In the genomic region with DNA sequence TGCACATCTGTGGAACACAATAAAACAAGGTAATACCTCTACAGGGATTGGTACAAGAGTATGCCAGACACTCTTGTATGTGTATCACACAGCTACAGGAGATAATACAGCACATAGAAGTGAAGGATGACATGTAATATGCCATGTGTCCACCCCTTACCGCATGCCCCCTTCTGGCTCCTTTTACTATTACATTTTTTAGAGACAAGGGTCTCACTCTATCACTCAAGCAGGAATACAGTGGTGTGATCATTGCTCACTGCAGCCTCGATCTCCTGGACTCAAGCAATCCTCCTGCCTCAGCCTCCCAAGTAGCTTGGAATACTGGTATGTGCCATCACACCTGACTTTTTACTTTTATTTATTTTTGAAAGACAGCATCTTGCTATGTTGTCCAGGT, we compare ENCODE assay signal across 6 cellular contexts. TPM values are rescaled to one million over a fixed set of nuclear protein-coding genes. Genes with fewer than 3 reads are reported as not detected.
DNase-seq lines count a peak whose midpoint lies in the region; ATAC-seq and TF ChIP-seq lines count a peak whose summit lies in the region.

No MANE protein-coding gene starts in this region.

- no peaks in the 10 kb centered on the region for H3K9me3 ChIP-seq in heart left ventricle

- intact Hi-C loops in heart left ventricle (cut with DNase I), result loop anchor here in 5 of 10 donors (2.0 to 10.0 kb wide), 4 partner anchors 14 to 105 kb away; partner anchors contain the start of genes MICB (in 2 of the 5) and LTB (in 1 of the 5)

- peaks cover 0 to 13% (median 0%) of the 10 kb centered on the region in 12 donors for H3K4me1 ChIP-seq in heart left ventricle

- peak in 11 of 12 donors; percentile 15 to 50 (median 45) for TF ChIP-seq CTCF in heart left ventricle (IDR thresholded peaks at IDR 0.05)

- peak; percentile 82 for ATAC-seq in SK-N-SH treated with all-trans-retinoic acid at 6 μM for 48 hours
- ATAC-seq in heart left ventricle, result peak in 3 of 4 donors; percentile 53 to 63 (median 57)
- no peak for ATAC-seq in GM21423 (IDR thresholded peaks at IDR 0.05; ENCODE audit: unreplicated experiment)
- no peak for ATAC-seq in HG02852 (IDR thresholded peaks at IDR 0.05; ENCODE audit: unreplicated experiment)

- peak; percentile 67 for DNase-seq in activated CD8-positive, alpha-beta memory T cell treated with anti-CD3 and anti-CD28 coated beads for 24 hours
- no peak for DNase-seq in activated CD8-positive, alpha-beta memory T cell treated with anti-CD3 and anti-CD28 coated beads, Interleukin-2, amount 50 U/mL, for 48 hours
- no peak for DNase-seq in heart left ventricle

- WGBS in heart left ventricle, 4 donors, result 20 to 33% (median 26%) methylated on average over 2 of the region's 2 CpGs

- H3K36me3 ChIP-seq in heart left ventricle, result no peaks in the 10 kb centered on the region

- no peak for TF ChIP-seq POLR2A in heart left ventricle (IDR thresholded peaks at IDR 0.05)

- H3K27ac ChIP-seq in heart left ventricle, result no peak overlapping the region

- H3K27me3 ChIP-seq in heart left ventricle, result no peaks in the 10 kb centered on the region

- H3K4me3 ChIP-seq in heart left ventricle, result no peak overlapping the region

TF ChIP-seq in SK-N-SH treated with all-trans-retinoic acid at 6 μM for 48 hours, 23 proteins besides CTCF, POLR2A, EP300 and RAD21:
- no peak for TF ChIP-seq ZNF565 (CRISPR knock-in tag; conservative IDR thresholded peaks at IDR 0.05; ENCODE audit: low read depth)
- no peak for TF ChIP-seq ZNF8 (CRISPR knock-in tag; IDR thresholded peaks at IDR 0.05)
- no peak for TF ChIP-seq POU6F1 (CRISPR knock-in tag; IDR thresholded peaks at IDR 0.05; ENCODE audit: borderline replicate concordance, low read depth)
- no peak for TF ChIP-seq TCF4 (CRISPR knock-in tag; IDR thresholded peaks at IDR 0.05; ENCODE audit: borderline replicate concordance)
- TF ChIP-seq ZFP3 (CRISPR knock-in tag; IDR thresholded peaks at IDR 0.05), result no peak
- no peak for TF ChIP-seq BACH2 (CRISPR knock-in tag; IDR thresholded peaks at IDR 0.05; ENCODE audit: borderline replicate concordance)
- TF ChIP-seq ZNF70 (CRISPR knock-in tag; IDR thresholded peaks at IDR 0.05), result no peak
- TF ChIP-seq, protein P1, sequence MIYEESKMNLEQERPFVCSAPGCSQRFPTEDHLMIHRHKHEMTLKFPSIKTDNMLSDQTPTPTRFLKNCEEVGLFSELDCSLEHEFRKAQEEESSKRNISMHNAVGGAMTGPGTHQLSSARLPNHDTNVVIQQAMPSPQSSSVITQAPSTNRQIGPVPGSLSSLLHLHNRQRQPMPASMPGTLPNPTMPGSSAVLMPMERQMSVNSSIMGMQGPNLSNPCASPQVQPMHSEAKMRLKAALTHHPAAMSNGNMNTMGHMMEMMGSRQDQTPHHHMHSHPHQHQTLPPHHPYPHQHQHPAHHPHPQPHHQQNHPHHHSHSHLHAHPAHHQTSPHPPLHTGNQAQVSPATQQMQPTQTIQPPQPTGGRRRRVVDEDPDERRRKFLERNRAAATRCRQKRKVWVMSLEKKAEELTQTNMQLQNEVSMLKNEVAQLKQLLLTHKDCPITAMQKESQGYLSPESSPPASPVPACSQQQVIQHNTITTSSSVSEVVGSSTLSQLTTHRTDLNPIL (CRISPR knock-in tag; IDR thresholded peaks at IDR 0.05; ENCODE audit: low read depth), result no peak
- TF ChIP-seq RARB (CRISPR knock-in tag; IDR thresholded peaks at IDR 0.05), result no peak

RNA-seq across cellular contexts. Expression of gene NCR3, which starts 4.2 kb away (rescaled TPM):
- total RNA-seq in heart left ventricle, result 1 to 10 TPM in 1 of 9 donors, under 1 TPM in 1, not detected in 7; 1.00 to 2.5 TPM
- not detected for polyA plus RNA-seq in heart left ventricle

RNA-seq across cellular contexts. Expression of gene LST1, which starts 10.9 kb away (rescaled TPM):
- total RNA-seq in heart left ventricle, result 10 to 100 TPM in 2 of 9 donors, 1 to 10 TPM in 6, not detected in 1; 1.6 to 58.0 (median 3.7) TPM
- 1 to 10 TPM; 2.3 to 5.2 TPM for polyA plus RNA-seq in heart left ventricle

RNA-seq across cellular contexts. Expression of gene LTB, which starts 14.8 kb away (rescaled TPM):
- 10 to 100 TPM in 1 of 9 donors, 1 to 10 TPM in 2, under 1 TPM in 2, not detected in 4; 0.30 to 15.6 (median 1.0) TPM for total RNA-seq in heart left ventricle
- under 1 TPM; 0.50 to 0.72 TPM for polyA plus RNA-seq in heart left ventricle

RNA-seq across cellular contexts. Expression of gene AIF1, which starts 18.0 kb away (rescaled TPM):
- total RNA-seq in heart left ventricle, result 100 to 1,000 TPM in 1 of 9 donors, 10 to 100 TPM in 3, 1 to 10 TPM in 5; 5.7 to 120 (median 9.5) TPM
- polyA plus RNA-seq in heart left ventricle, result 10 to 100 TPM in 1 of 2 donors, 1 to 10 TPM in 1; 6.7 to 18.4 TPM

RNA-seq across cellular contexts. Expression of gene TNF, which starts 21.6 kb away (rescaled TPM):
- 1 to 10 TPM in 3 of 9 donors, under 1 TPM in 5, not detected in 1; 0.32 to 7.6 (median 0.51) TPM for total RNA-seq in heart left ventricle
- under 1 TPM; 0.15 to 0.32 TPM for polyA plus RNA-seq in heart left ventricle

Comparison
In these comparisons a context has a peak if more than half of its experiments do, and no peak if none do; other contexts are left out.
1. ATAC-seq: peak in SK-N-SH treated with all-trans-retinoic acid at 6 μM for 48 hours (single experiment) and heart left ventricle (3 of 4); none in GM21423 (single experiment) and HG02852 (single experiment).